ENCODE assay signal across 18 cellular contexts in the genomic region with DNA sequence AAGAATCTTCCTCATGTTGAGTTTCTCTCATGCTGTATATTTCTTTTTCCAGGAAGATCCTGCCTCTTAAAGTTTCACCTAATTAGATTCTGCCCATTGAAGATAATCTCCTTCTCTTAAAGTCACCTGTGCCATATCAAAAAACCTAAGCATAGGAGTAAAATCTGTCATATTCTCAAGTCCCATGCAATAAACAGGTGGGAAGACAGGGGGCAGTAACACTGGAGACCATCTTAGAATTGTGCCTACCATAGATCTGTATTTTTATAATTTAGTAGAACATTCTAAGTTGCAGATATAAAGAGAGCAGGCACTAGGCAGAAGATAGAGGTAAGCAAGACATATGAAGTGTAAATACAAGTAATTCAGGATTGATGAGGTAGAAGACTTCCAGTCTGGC.
DNase-seq lines count a peak whose midpoint lies in the region; ATAC-seq and TF ChIP-seq lines count a peak whose summit lies in the region.
"Had no signal": no experiment of that assay in that cellular context is flagged by ENCODE, and none has a peak within 500 bp of the region (broad histone marks: within the 10 kb centered on the region; RNA-seq: fewer than 3 reads in every experiment).

No MANE protein-coding gene starts in this region.

- TF ChIP-seq EP300 in SK-N-SH (IDR thresholded peaks at IDR 0.05; ENCODE audit: borderline replicate concordance in 1 of 2, low read depth in 1 of 2, low read length in 1 of 2), result no peak

- no peaks in the 10 kb centered on the region for H3K36me3 ChIP-seq in SK-N-SH (replicated peaks in 1 of 2; ENCODE audit: control insufficient read depth in 1 of 2, insufficient read depth in 2 of 2, low read length in 1 of 2)

- ATAC-seq in SK-N-SH treated with all-trans-retinoic acid at 6 μM for 48 hours (no peak), GM19467 (IDR thresholded peaks at IDR 0.05; ENCODE audit: unreplicated experiment) (no peak)
- ATAC-seq: Right ventricle myocardium inferior had no signal

- H3K4me3 ChIP-seq in SK-N-SH (ENCODE audit: low read depth in 2 of 2, low read length in 1 of 2) (no peak overlapping the region), NB4 (ENCODE audit: low read depth, low read length) (no peak overlapping the region)

- TF ChIP-seq CTCF in SK-N-SH (IDR thresholded peaks at IDR 0.05), result peak; percentile 26
- TF ChIP-seq CTCF in NB4 (IDR thresholded peaks at IDR 0.05; ENCODE audit: low read depth, low read length), result peak; percentile 22
- TF ChIP-seq CTCF in endothelial cell (IDR thresholded peaks at IDR 0.05; ENCODE audit: unreplicated experiment), result peak; percentile 52
- peak; percentile 39 for TF ChIP-seq CTCF in type B pancreatic cell (conservative IDR thresholded peaks at IDR 0.05)

- H3K27me3 ChIP-seq in SK-N-SH (ENCODE audit: insufficient read depth), result no peaks in the 10 kb centered on the region

- no peak for TF ChIP-seq POLR2A in NB4 (IDR thresholded peaks at IDR 0.05; ENCODE audit: extremely low read depth, insufficient read length)

- no peaks in the 10 kb centered on the region for H3K36me3 Mint-ChIP-seq in endothelial cell (ENCODE audit: low read depth, unreplicated experiment)
- no peaks in the 10 kb centered on the region for H3K36me3 Mint-ChIP-seq in type B pancreatic cell
- H3K36me3 Mint-ChIP-seq: CD4-positive, CD25-positive, alpha-beta regulatory T cell had no signal

- H3K27ac Mint-ChIP-seq in endothelial cell (ENCODE audit: unreplicated experiment), result no peak overlapping the region
- H3K27ac Mint-ChIP-seq in type B pancreatic cell, result no peak overlapping the region
- H3K27ac Mint-ChIP-seq: CD4-positive, CD25-positive, alpha-beta regulatory T cell had no signal

- H3K27ac ChIP-seq in SK-N-SH (ENCODE audit: low read depth in 2 of 2, low read length in 1 of 2) (no peak overlapping the region), caudate nucleus (ENCODE audit: low read depth, low read length) (no peak overlapping the region)

- H3K4me1 Mint-ChIP-seq in endothelial cell (ENCODE audit: unreplicated experiment) (no peaks in the 10 kb centered on the region), type B pancreatic cell (ENCODE audit: unreplicated experiment) (no peaks in the 10 kb centered on the region)
- H3K4me1 Mint-ChIP-seq: CD4-positive, CD25-positive, alpha-beta regulatory T cell had no signal

- no peaks in the 10 kb centered on the region for H4K20me1 ChIP-seq in SK-N-SH (ENCODE audit: insufficient read depth)

- CTCF ChIA-PET in SK-N-SH (lab: Yijun Ruan, JAX), result no interaction called here

- H3K4me1 ChIP-seq in SK-N-SH (ENCODE audit: control insufficient read depth in 1 of 2, insufficient read depth in 2 of 2, low read depth in 1 of 2, low read length in 1 of 2), result no peaks in the 10 kb centered on the region

- H3K9me2 ChIP-seq in SK-N-SH, result no peaks in the 10 kb centered on the region

- H3K27me3 Mint-ChIP-seq in endothelial cell (ENCODE audit: unreplicated experiment) (no peaks in the 10 kb centered on the region), type B pancreatic cell (no peaks in the 10 kb centered on the region)
- H3K27me3 Mint-ChIP-seq: CD4-positive, CD25-positive, alpha-beta regulatory T cell had no signal

- H3K9ac ChIP-seq in SK-N-SH, result no peak overlapping the region

- H2AFZ ChIP-seq in SK-N-SH (ENCODE audit: low read depth), result no peak overlapping the region

- H3K4me2 ChIP-seq in SK-N-SH, result no peak overlapping the region

- DNase-seq in SK-N-SH, result no peak
- no peak for DNase-seq in NB4 (ENCODE audit: low read depth)
- DNase-seq in endothelial cell (ENCODE audit: low spot score), result no peak
- no peak for DNase-seq in type B pancreatic cell (ENCODE audit: extremely low spot score, unreplicated experiment)
- no peak for DNase-seq in caudate nucleus (lab: John Stamatoyannopoulos, UW)
- DNase-seq in DMS153 treated with DMSO at 0.1 percent for 48 hours (lab: John Stamatoyannopoulos, UW; ENCODE audit: unreplicated experiment), result no peak
- DNase-seq: CD4-positive, CD25-positive, alpha-beta regulatory T cell; DMS79; H7; KG1; NCI-H1105 treated with DMSO at 0.1 percent for 48 hours; NCI-H2081; NCI-H2171 treated with DMSO at 0.1 percent for 48 hours; NCI-H524 treated with DMSO at 0.1 percent for 48 hours; OCI-M1 had no signal

- no peaks in the 10 kb centered on the region for H3K79me2 ChIP-seq in SK-N-SH (ENCODE audit: insufficient read depth)

- H3K9me3 Mint-ChIP-seq in endothelial cell (ENCODE audit: unreplicated experiment) (no peaks in the 10 kb centered on the region), type B pancreatic cell (no peaks in the 10 kb centered on the region)

- H3K4me3 Mint-ChIP-seq in endothelial cell (ENCODE audit: unreplicated experiment) (no peak overlapping the region), type B pancreatic cell (no peak overlapping the region)
- H3K4me3 Mint-ChIP-seq: CD4-positive, CD25-positive, alpha-beta regulatory T cell had no signal

- H3K9me3 ChIP-seq in SK-N-SH, result no peaks in the 10 kb centered on the region

- POLR2A ChIA-PET in SK-N-SH (lab: Yijun Ruan, JAX), result no interaction called here

- no peak for TF ChIP-seq RAD21 in SK-N-SH (IDR thresholded peaks at IDR 0.05; ENCODE audit: low read length)

- no peaks in the 10 kb centered on the region for H3F3A ChIP-seq in SK-N-SH (replicated peaks; ENCODE audit: insufficient read depth)

TF ChIP-seq in SK-N-SH, 30 proteins besides CTCF, POLR2A, EP300 and RAD21:
- TF ChIP-seq RXRA (IDR thresholded peaks at IDR 0.05; ENCODE audit: borderline replicate concordance, low read depth) (no peak), RFX5 (IDR thresholded peaks at IDR 0.05; ENCODE audit: low read length) (no peak), FOSL2 (IDR thresholded peaks at IDR 0.05; ENCODE audit: borderline replicate concordance, low read depth) (no peak), YY1 (IDR thresholded peaks at IDR 0.05; ENCODE audit: low read depth) (no peak), CHD2 (IDR thresholded peaks at IDR 0.05; ENCODE audit: low read length, partially characterized antibody) (no peak), MXI1 (IDR thresholded peaks at IDR 0.05; ENCODE audit: low read depth, low read length) (no peak), SMC3 (IDR thresholded peaks at IDR 0.05; ENCODE audit: low read depth, low read length) (no peak), JUND (IDR thresholded peaks at IDR 0.05) (no peak), RCOR1 (IDR thresholded peaks at IDR 0.05; ENCODE audit: low read length) (no peak)

TF ChIP-seq in SK-N-SH treated with all-trans-retinoic acid at 6 μM for 48 hours, 23 proteins besides CTCF, POLR2A, EP300 and RAD21 (continues in another document):
- TF ChIP-seq ZNF565 (CRISPR knock-in tag; conservative IDR thresholded peaks at IDR 0.05; ENCODE audit: low read depth), result no peak
- no peak for TF ChIP-seq CREB5 (CRISPR knock-in tag; IDR thresholded peaks at IDR 0.05; ENCODE audit: low read depth)
- no peak for TF ChIP-seq RARB (CRISPR knock-in tag; IDR thresholded peaks at IDR 0.05)
- no peak for TF ChIP-seq TOX (CRISPR knock-in tag; IDR thresholded peaks at IDR 0.05; ENCODE audit: borderline replicate concordance)
- TF ChIP-seq ESRRG (CRISPR knock-in tag; IDR thresholded peaks at IDR 0.05), result no peak
- TF ChIP-seq ARNTL (CRISPR knock-in tag; IDR thresholded peaks at IDR 0.05; ENCODE audit: borderline replicate concordance, low read depth), result no peak
- no peak for TF ChIP-seq SNAI2 (CRISPR knock-in tag; IDR thresholded peaks at IDR 0.05)
- no peak for TF ChIP-seq ISL1 (CRISPR knock-in tag; IDR thresholded peaks at IDR 0.05)
- TF ChIP-seq TSHZ2 (CRISPR knock-in tag; IDR thresholded peaks at IDR 0.05), result no peak
- TF ChIP-seq ZC3H10 (CRISPR knock-in tag; IDR thresholded peaks at IDR 0.05), result no peak
- no peak for TF ChIP-seq PPARA (CRISPR knock-in tag; IDR thresholded peaks at IDR 0.05; ENCODE audit: borderline replicate concordance)
- no peak for TF ChIP-seq CSDC2 (CRISPR knock-in tag; IDR thresholded peaks at IDR 0.05)
- TF ChIP-seq ZNF70 (CRISPR knock-in tag; IDR thresholded peaks at IDR 0.05), result no peak
- no peak for TF ChIP-seq GLIS3 (CRISPR knock-in tag; IDR thresholded peaks at IDR 0.05)
